ENCODE assay signal across 2 cellular contexts in the genomic region with DNA sequence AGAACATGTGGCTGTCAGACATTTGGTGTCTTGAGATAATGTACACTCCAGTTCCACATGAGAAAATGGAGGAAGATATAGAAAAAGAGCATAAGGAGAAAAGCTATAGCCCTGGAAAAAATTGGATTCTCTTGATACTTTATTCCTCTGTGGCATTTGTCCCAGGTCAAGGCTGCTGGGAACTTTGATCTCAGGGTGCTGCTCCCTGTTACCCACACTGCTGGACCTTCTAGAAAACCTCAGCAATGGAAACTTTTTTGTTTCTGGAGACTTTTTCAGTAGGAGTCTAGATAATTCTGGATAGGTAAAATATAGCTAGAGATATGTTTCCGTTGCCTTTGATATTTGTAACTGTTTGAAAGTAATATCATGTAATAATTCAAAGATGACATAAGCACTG.
TF ChIP-seq lines count a peak whose summit lies in the region.

No MANE protein-coding gene starts in this region.

TF ChIP-seq in liver, 16 proteins besides CTCF, POLR2A, EP300 and RAD21:
- TF ChIP-seq HNF4A (conservative IDR thresholded peaks at IDR 0.05) (peak; percentile 59 to 61), FOXA2 (IDR thresholded peaks at IDR 0.05) (no peak)

TF ChIP-seq in HepG2, 621 proteins besides CTCF, POLR2A, EP300 and RAD21:
- TF ChIP-seq ZNF850 (CRISPR knock-in tag; conservative IDR thresholded peaks at IDR 0.05) (no peak), ZMAT3 (CRISPR knock-in tag; conservative IDR thresholded peaks at IDR 0.05) (no peak), RFX3 (CRISPR knock-in tag; IDR thresholded peaks at IDR 0.05) (no peak), FLYWCH1 (CRISPR knock-in tag; IDR thresholded peaks at IDR 0.05) (no peak), ZSCAN29 (CRISPR knock-in tag; conservative IDR thresholded peaks at IDR 0.05) (no peak), CHD2 (IDR thresholded peaks at IDR 0.05; ENCODE audit: low read depth, low read length) (no peak), YEATS2 (CRISPR knock-in tag; IDR thresholded peaks at IDR 0.05; ENCODE audit: borderline replicate concordance) (no peak), ZNF101 (CRISPR knock-in tag; IDR thresholded peaks at IDR 0.05; ENCODE audit: borderline replicate concordance, low read depth) (no peak), ZNF382 (CRISPR knock-in tag; IDR thresholded peaks at IDR 0.05; ENCODE audit: borderline replicate concordance) (no peak), SNRNP70 (IDR thresholded peaks at IDR 0.05; ENCODE audit: low read depth, low read length) (no peak), ZNF367 (CRISPR knock-in tag; IDR thresholded peaks at IDR 0.05; ENCODE audit: borderline replicate concordance) (no peak)
- TF ChIP-seq, protein P1, sequence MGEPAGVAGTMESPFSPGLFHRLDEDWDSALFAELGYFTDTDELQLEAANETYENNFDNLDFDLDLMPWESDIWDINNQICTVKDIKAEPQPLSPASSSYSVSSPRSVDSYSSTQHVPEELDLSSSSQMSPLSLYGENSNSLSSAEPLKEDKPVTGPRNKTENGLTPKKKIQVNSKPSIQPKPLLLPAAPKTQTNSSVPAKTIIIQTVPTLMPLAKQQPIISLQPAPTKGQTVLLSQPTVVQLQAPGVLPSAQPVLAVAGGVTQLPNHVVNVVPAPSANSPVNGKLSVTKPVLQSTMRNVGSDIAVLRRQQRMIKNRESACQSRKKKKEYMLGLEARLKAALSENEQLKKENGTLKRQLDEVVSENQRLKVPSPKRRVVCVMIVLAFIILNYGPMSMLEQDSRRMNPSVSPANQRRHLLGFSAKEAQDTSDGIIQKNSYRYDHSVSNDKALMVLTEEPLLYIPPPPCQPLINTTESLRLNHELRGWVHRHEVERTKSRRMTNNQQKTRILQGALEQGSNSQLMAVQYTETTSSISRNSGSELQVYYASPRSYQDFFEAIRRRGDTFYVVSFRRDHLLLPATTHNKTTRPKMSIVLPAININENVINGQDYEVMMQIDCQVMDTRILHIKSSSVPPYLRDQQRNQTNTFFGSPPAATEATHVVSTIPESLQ (CRISPR knock-in tag; conservative IDR thresholded peaks at IDR 0.05): no peak
- TF ChIP-seq, protein P2, sequence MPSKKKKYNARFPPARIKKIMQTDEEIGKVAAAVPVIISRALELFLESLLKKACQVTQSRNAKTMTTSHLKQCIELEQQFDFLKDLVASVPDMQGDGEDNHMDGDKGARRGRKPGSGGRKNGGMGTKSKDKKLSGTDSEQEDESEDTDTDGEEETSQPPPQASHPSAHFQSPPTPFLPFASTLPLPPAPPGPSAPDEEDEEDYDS (CRISPR knock-in tag; IDR thresholded peaks at IDR 0.05): no peak
- TF ChIP-seq, protein P3, sequence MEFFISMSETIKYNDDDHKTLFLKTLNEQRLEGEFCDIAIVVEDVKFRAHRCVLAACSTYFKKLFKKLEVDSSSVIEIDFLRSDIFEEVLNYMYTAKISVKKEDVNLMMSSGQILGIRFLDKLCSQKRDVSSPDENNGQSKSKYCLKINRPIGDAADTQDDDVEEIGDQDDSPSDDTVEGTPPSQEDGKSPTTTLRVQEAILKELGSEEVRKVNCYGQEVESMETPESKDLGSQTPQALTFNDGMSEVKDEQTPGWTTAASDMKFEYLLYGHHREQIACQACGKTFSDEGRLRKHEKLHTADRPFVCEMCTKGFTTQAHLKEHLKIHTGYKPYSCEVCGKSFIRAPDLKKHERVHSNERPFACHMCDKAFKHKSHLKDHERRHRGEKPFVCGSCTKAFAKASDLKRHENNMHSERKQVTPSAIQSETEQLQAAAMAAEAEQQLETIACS (CRISPR knock-in tag; IDR thresholded peaks at IDR 0.05): no peak
- TF ChIP-seq, protein P4, sequence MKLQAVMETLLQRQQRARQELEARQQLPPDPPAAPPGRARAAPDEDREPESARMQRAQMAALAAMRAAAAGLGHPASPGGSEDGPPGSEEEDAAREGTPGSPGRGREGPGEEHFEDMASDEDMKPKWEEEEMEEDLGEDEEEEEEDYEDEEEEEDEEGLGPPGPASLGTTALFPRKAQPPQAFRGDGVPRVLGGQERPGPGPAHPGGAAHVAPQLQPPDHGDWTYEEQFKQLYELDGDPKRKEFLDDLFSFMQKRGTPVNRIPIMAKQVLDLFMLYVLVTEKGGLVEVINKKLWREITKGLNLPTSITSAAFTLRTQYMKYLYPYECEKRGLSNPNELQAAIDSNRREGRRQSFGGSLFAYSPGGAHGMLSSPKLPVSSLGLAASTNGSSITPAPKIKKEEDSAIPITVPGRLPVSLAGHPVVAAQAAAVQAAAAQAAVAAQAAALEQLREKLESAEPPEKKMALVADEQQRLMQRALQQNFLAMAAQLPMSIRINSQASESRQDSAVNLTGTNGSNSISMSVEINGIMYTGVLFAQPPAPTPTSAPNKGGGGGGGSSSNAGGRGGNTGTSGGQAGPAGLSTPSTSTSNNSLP (IDR thresholded peaks at IDR 0.05; ENCODE audit: low read depth, low read length): no peak
